22 cellular contexts compared by ENCODE assay signal in the genomic region with DNA sequence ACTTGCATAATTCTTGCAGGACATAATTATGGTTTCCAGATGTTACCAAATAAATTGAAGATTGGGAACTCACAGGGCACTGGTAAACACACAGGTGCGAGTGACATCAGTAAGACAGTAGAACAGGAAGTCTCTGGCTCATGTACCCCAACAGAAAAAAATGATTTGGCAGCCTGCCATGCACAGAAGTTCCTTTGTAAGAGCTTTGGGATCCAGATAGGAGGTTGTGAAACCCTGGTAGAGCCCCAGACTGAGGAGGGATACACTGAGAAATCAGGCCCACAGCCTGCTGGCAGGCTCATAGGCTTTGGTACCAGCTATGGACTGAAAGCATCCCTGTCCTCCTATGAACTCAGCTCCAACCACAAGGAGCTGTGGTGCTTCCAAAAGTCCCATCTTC.
DNase-seq lines count a peak whose midpoint lies in the region; ATAC-seq and TF ChIP-seq lines count a peak whose summit lies in the region.
"Had no signal": no experiment of that assay in that cellular context is flagged by ENCODE, and none has a peak within 500 bp of the region (broad histone marks: within the 10 kb centered on the region; RNA-seq: fewer than 3 reads in every experiment).

No MANE protein-coding gene starts in this region.

- no peaks in the 10 kb centered on the region for H3K36me3 ChIP-seq in heart left ventricle
- no peaks in the 10 kb centered on the region for H3K36me3 ChIP-seq in left ventricle myocardium inferior
- H3K36me3 ChIP-seq: Peyer's patch had no signal

- H3K9me3 ChIP-seq in heart left ventricle (peaks cover 0 to 10% (median 0%) of the 10 kb centered on the region in 12 donors), left ventricle myocardium inferior (replicated peaks) (peaks cover 11% of the 10 kb centered on the region)
- H3K9me3 ChIP-seq: Peyer's patch had no signal

- no peak overlapping the region for H3K27ac ChIP-seq in heart left ventricle
- H3K27ac ChIP-seq in left ventricle myocardium inferior (replicated peaks), result no peak overlapping the region
- H3K27ac ChIP-seq: GM23248, HL-60, Peyer's patch had no signal

- TF ChIP-seq POLR2A in heart left ventricle (IDR thresholded peaks at IDR 0.05), result no peak

- TF ChIP-seq CTCF in heart left ventricle (IDR thresholded peaks at IDR 0.05), result no peak
- no peak for TF ChIP-seq CTCF in left ventricle myocardium inferior (IDR thresholded peaks at IDR 0.05; ENCODE audit: borderline replicate concordance)

- DNase-seq in DMS53 (lab: John Stamatoyannopoulos, UW) (peak; percentile 16), DMS53 treated with DMSO at 0.1 percent for 48 hours (lab: John Stamatoyannopoulos, UW; ENCODE audit: unreplicated experiment) (no peak), heart left ventricle (peak in 1 of 5 donors; percentile 46), left ventricle myocardium inferior (no peak), NCI-H2171 treated with DMSO at 0.1 percent for 48 hours (lab: John Stamatoyannopoulos, UW) (peak; percentile 71), left colon (no peak), NCI-H1092 (lab: John Stamatoyannopoulos, UW) (no peak)
- DNase-seq: 8988T; CD8-positive, alpha-beta memory T cell; DMS79; GM23248; NCI-H1048; NCI-H1694; NCI-H2107; NCI-H524; Peyer's patch; SHP77 treated with DMSO at 0.1 percent for 48 hours; T-helper 1 cell had no signal

- peaks cover 0 to 4% (median 0%) of the 10 kb centered on the region in 12 donors for H3K4me1 ChIP-seq in heart left ventricle
- H3K4me1 ChIP-seq in left ventricle myocardium inferior, result peaks cover 7% of the 10 kb centered on the region
- H3K4me1 ChIP-seq: Peyer's patch had no signal

- no peak overlapping the region for H3K4me3 ChIP-seq in heart left ventricle
- H3K4me3 ChIP-seq in left ventricle myocardium inferior, result no peak overlapping the region
- H3K4me3 ChIP-seq: GM23248, Peyer's patch had no signal

- ATAC-seq in heart left ventricle (peak in 3 of 4 donors; percentile 58 to 83 (median 80)), left colon (no peak), GM21360 (IDR thresholded peaks at IDR 0.05; ENCODE audit: unreplicated experiment) (no peak)
- ATAC-seq: HCT116, SK-N-SH treated with all-trans-retinoic acid at 6 μM for 48 hours had no signal

- no peaks in the 10 kb centered on the region for H3K27me3 ChIP-seq in heart left ventricle
- H3K27me3 ChIP-seq in left ventricle myocardium inferior (ENCODE audit: low read depth), result peaks cover 3% of the 10 kb centered on the region
- H3K27me3 ChIP-seq: Peyer's patch had no signal

- intact Hi-C loops in heart left ventricle (cut with DNase I), result no loop called here
- intact Hi-C loops in left ventricle myocardium inferior (cut with micrococcal nuclease), result no loop called here
- intact Hi-C loops in left colon (cut with DNase I, micrococcal nuclease), result no loop called here

- WGBS in heart left ventricle, 4 donors, result 44 to 58% (median 51%) methylated on average over 1 of the region's 1 CpG

Comparison
In these comparisons a context has a peak if more than half of its experiments do, and no peak if none do; other contexts are left out.
1. DNase-seq: peak in DMS53 (single experiment) and NCI-H2171 treated with DMSO at 0.1 percent for 48 hours (single experiment); none in DMS53 treated with DMSO at 0.1 percent for 48 hours (single experiment), left ventricle myocardium inferior (single experiment), left colon (0 of 2) and NCI-H1092 (single experiment).
2. ATAC-seq: peak in heart left ventricle (3 of 4); none in left colon (single experiment) and GM21360 (single experiment).